Comparison of ENCODE assay signal across 16 cellular contexts in genomic region chr14:67003009-67003753, GRCh38.
A peak's percentile ranks its signal among the peaks of the same experiment; 100 is the strongest.
DNase-seq lines count a peak whose midpoint lies in the region; ATAC-seq, FAIRE-seq and TF ChIP-seq lines count a peak whose summit lies in the region.
"Had no signal": no experiment of that assay in that cellular context is flagged by ENCODE, and none has a peak within 500 bp of the region (broad histone marks: within the 10 kb centered on the region; RNA-seq: fewer than 3 reads in every experiment).

No MANE protein-coding gene starts in this region.

- H3F3A ChIP-seq in GM23248 (ENCODE audit: insufficient read depth): no peaks in the 10 kb centered on the region

- no peak overlapping the region for H2AFZ ChIP-seq in GM23248

- ATAC-seq in CD4-positive, CD25-positive, alpha-beta regulatory T cell (ENCODE audit: low read depth in 2 of 2): no peak
- no peak for ATAC-seq in naive thymus-derived CD8-positive, alpha-beta T cell
- no peak for ATAC-seq in aorta (ENCODE audit: low FRiP score)
- ATAC-seq: HCT116, HepG2 had no signal

- intact Hi-C loops in adrenal gland (cut with DNase I): no loop called here
- intact Hi-C loops in aorta (cut with DNase I): no loop called here
- intact Hi-C loops in activated T-helper 1 cell treated with anti-CD3 and anti-CD28 coated beads, Interleukin-12 subunit alpha, Interleukin-12 subunit beta, Interleukin-2, Interleukin-4 antibody, amounts not matched to agents 30 ng/mL and 10 ng/mL and 1 ng/mL, durations not matched to agents 14 hours and 24 hours and 36 hours (cut with micrococcal nuclease): loop anchor here (10.0 kb wide), 1 partner anchor 132 kb away; no protein-coding TSS in a partner anchor

- H3K4me1 Mint-ChIP-seq in CD4-positive, CD25-positive, alpha-beta regulatory T cell: peaks cover 2 to 17% (median 5%) of the 10 kb centered on the region in 4 donors
- H3K4me1 Mint-ChIP-seq in naive thymus-derived CD8-positive, alpha-beta T cell: no peaks in the 10 kb centered on the region
- peaks cover 13% of the 10 kb centered on the region for H3K4me1 Mint-ChIP-seq in activated T-helper 1 cell treated with anti-CD3 and anti-CD28 coated beads, Interleukin-12 subunit alpha, Interleukin-12 subunit beta, Interleukin-2, Interleukin-4 antibody, amounts not matched to agents 30 ng/mL and 10 ng/mL and 1 ng/mL, durations not matched to agents 14 hours and 24 hours and 36 hours (ENCODE audit: low read depth)

- H3K27ac ChIP-seq in CD4-positive, CD25-positive, alpha-beta regulatory T cell (ENCODE audit: insufficient read depth, low read length, poor library complexity, severe bottlenecking): no peak overlapping the region
- H3K27ac ChIP-seq in GM23248 (no peak overlapping the region), adrenal gland (no peak overlapping the region), aorta (ENCODE audit: low read depth in 1 of 2, low read length in 2 of 2) (no peak overlapping the region)
- H3K27ac ChIP-seq: BLaER1 treated with 17β-estradiol and CSF1 and Interleukin-3, amounts not matched to agents 10 nM and 100 nM had no signal

- peaks cover 8% of the 10 kb centered on the region for H3K36me3 Mint-ChIP-seq in CD4-positive, CD25-positive, alpha-beta regulatory T cell
- H3K36me3 Mint-ChIP-seq in naive thymus-derived CD8-positive, alpha-beta T cell: peaks cover 5 to 12% (median 6%) of the 10 kb centered on the region in 3 donors
- peaks cover 2% of the 10 kb centered on the region for H3K36me3 Mint-ChIP-seq in activated T-helper 1 cell treated with anti-CD3 and anti-CD28 coated beads, Interleukin-12 subunit alpha, Interleukin-12 subunit beta, Interleukin-2, Interleukin-4 antibody, amounts not matched to agents 30 ng/mL and 10 ng/mL and 1 ng/mL, durations not matched to agents 14 hours and 24 hours and 36 hours (ENCODE audit: low read depth)

- no peak for FAIRE-seq in bronchial epithelial cell (lab: Jason Lieb, UNC)
- FAIRE-seq: H54, HepG2 had no signal

- POLR2A ChIA-PET in naive thymus-derived CD8-positive, alpha-beta T cell (lab: Charles Lee): no interaction called here

- no peak overlapping the region for H3K9ac ChIP-seq in GM23248
- H3K9ac ChIP-seq: BLaER1 treated with 17β-estradiol and CSF1 and Interleukin-3, amounts not matched to agents 10 nM and 100 nM had no signal

- peak overlapping the region in 2 of 3 donors; percentile 37 to 67 for H3K27ac Mint-ChIP-seq in CD4-positive, CD25-positive, alpha-beta regulatory T cell
- H3K27ac Mint-ChIP-seq in naive thymus-derived CD8-positive, alpha-beta T cell: no peak overlapping the region
- no peak overlapping the region for H3K27ac Mint-ChIP-seq in activated T-helper 1 cell treated with anti-CD3 and anti-CD28 coated beads, Interleukin-12 subunit alpha, Interleukin-12 subunit beta, Interleukin-2, Interleukin-4 antibody, amounts not matched to agents 30 ng/mL and 10 ng/mL and 1 ng/mL, durations not matched to agents 14 hours and 24 hours and 36 hours
- H3K27ac Mint-ChIP-seq: CD4-positive, alpha-beta T cell had no signal

- H3K9me3 Mint-ChIP-seq in CD4-positive, CD25-positive, alpha-beta regulatory T cell: peaks cover 0 to 2% (median 0%) of the 10 kb centered on the region in 7 donors
- no peaks in the 10 kb centered on the region for H3K9me3 Mint-ChIP-seq in naive thymus-derived CD8-positive, alpha-beta T cell
- no peaks in the 10 kb centered on the region for H3K9me3 Mint-ChIP-seq in activated T-helper 1 cell treated with anti-CD3 and anti-CD28 coated beads, Interleukin-12 subunit alpha, Interleukin-12 subunit beta, Interleukin-2, Interleukin-4 antibody, amounts not matched to agents 30 ng/mL and 10 ng/mL and 1 ng/mL, durations not matched to agents 14 hours and 24 hours and 36 hours
- H3K9me3 Mint-ChIP-seq: CD4-positive, alpha-beta T cell had no signal

- TF ChIP-seq CTCF in bronchial epithelial cell (IDR thresholded peaks at IDR 0.05; ENCODE audit: insufficient read depth, low read length, severe bottlenecking) (no peak), adrenal gland (IDR thresholded peaks at IDR 0.05) (no peak)

- H3K27me3 Mint-ChIP-seq in CD4-positive, CD25-positive, alpha-beta regulatory T cell: no peaks in the 10 kb centered on the region
- no peaks in the 10 kb centered on the region for H3K27me3 Mint-ChIP-seq in naive thymus-derived CD8-positive, alpha-beta T cell
- no peaks in the 10 kb centered on the region for H3K27me3 Mint-ChIP-seq in activated T-helper 1 cell treated with anti-CD3 and anti-CD28 coated beads, Interleukin-12 subunit alpha, Interleukin-12 subunit beta, Interleukin-2, Interleukin-4 antibody, amounts not matched to agents 30 ng/mL and 10 ng/mL and 1 ng/mL, durations not matched to agents 14 hours and 24 hours and 36 hours (ENCODE audit: insufficient read depth)
- H3K27me3 Mint-ChIP-seq: CD4-positive, alpha-beta T cell had no signal

- no peaks in the 10 kb centered on the region for H3K4me1 ChIP-seq in CD4-positive, CD25-positive, alpha-beta regulatory T cell (ENCODE audit: control insufficient read depth, insufficient read depth, low read length, poor library complexity, severe bottlenecking)
- H3K4me1 ChIP-seq in GM23248 (ENCODE audit: insufficient read depth) (peaks cover 28% of the 10 kb centered on the region), adrenal gland (replicated peaks in 1 of 2) (no peaks in the 10 kb centered on the region), aorta (ENCODE audit: control insufficient read depth in 1 of 2, insufficient read depth in 2 of 2, low read length in 2 of 2) (no peaks in the 10 kb centered on the region)

- in situ Hi-C loops in GM23248 (cut with MboI): no loop called here

- no peaks in the 10 kb centered on the region for H3K9me3 ChIP-seq in CD4-positive, CD25-positive, alpha-beta regulatory T cell (ENCODE audit: control insufficient read depth in 2 of 2, low read length in 2 of 2)
- H3K9me3 ChIP-seq in GM23248 (ENCODE audit: low read depth) (no peaks in the 10 kb centered on the region), adrenal gland (replicated peaks in 1 of 3) (no peaks in the 10 kb centered on the region), aorta (ENCODE audit: control insufficient read depth, low read length) (no peaks in the 10 kb centered on the region)
- H3K9me3 ChIP-seq: BLaER1 treated with 17β-estradiol and CSF1 and Interleukin-3, amounts not matched to agents 10 nM and 100 nM had no signal

- H3K27me3 ChIP-seq in CD4-positive, CD25-positive, alpha-beta regulatory T cell (ENCODE audit: control insufficient read depth, insufficient read depth, low read length): no peaks in the 10 kb centered on the region
- no peaks in the 10 kb centered on the region for H3K27me3 ChIP-seq in GM23248 (replicated peaks; ENCODE audit: insufficient read depth)
- H3K27me3 ChIP-seq in bronchial epithelial cell (ENCODE audit: control insufficient read depth, insufficient read depth, low read length): no peaks in the 10 kb centered on the region
- H3K27me3 ChIP-seq in adrenal gland: no peaks in the 10 kb centered on the region
- H3K27me3 ChIP-seq in aorta (ENCODE audit: control insufficient read depth in 1 of 2, insufficient read depth in 2 of 2, low read length in 1 of 2): no peaks in the 10 kb centered on the region
- H3K27me3 ChIP-seq: BLaER1 treated with 17β-estradiol and CSF1 and Interleukin-3, amounts not matched to agents 10 nM and 100 nM had no signal

- no peaks in the 10 kb centered on the region for H4K20me1 ChIP-seq in GM23248 (ENCODE audit: insufficient read depth)
- H4K20me1 ChIP-seq: BLaER1 treated with 17β-estradiol and CSF1 and Interleukin-3, amounts not matched to agents 10 nM and 100 nM had no signal

- no peak for TF ChIP-seq POLR2A in adrenal gland (IDR thresholded peaks at IDR 0.05)

- no peaks in the 10 kb centered on the region for H3K79me2 ChIP-seq in GM23248 (ENCODE audit: insufficient read depth)

- no peak for DNase-seq in CD4-positive, CD25-positive, alpha-beta regulatory T cell
- peak; percentile 2 for DNase-seq in GM23248
- peak; percentile 7 for DNase-seq in M059J (ENCODE audit: low read depth)
- peak; percentile 2 for DNase-seq in bronchial epithelial cell (ENCODE audit: low read depth)
- DNase-seq in adrenal gland: no peak
- no peak for DNase-seq in naive thymus-derived CD8-positive, alpha-beta T cell
- no peak for DNase-seq in aorta
- no peak for DNase-seq in activated T-helper 1 cell treated with anti-CD3 and anti-CD28 coated beads, Interleukin-12 subunit alpha, Interleukin-12 subunit beta, Interleukin-2, Interleukin-4 antibody, amounts not matched to agents 30 ng/mL and 10 ng/mL and 1 ng/mL, durations not matched to agents 14 hours and 24 hours and 36 hours (ENCODE audit: low spot score)
- DNase-seq: 8988T; CD4-positive, alpha-beta T cell; DMS79; GF-D8 had no signal

- H3K9me2 ChIP-seq in GM23248 (ENCODE audit: insufficient read depth): no peaks in the 10 kb centered on the region

- peak overlapping the region; percentile 42 for H3K4me2 ChIP-seq in GM23248 (ENCODE audit: unreplicated experiment)
- H3K4me2 ChIP-seq: BLaER1 treated with 17β-estradiol and CSF1 and Interleukin-3, amounts not matched to agents 10 nM and 100 nM had no signal

- H3K36me3 ChIP-seq in CD4-positive, CD25-positive, alpha-beta regulatory T cell (ENCODE audit: control insufficient read depth, insufficient read depth, low read length): no peaks in the 10 kb centered on the region
- no peaks in the 10 kb centered on the region for H3K36me3 ChIP-seq in GM23248 (ENCODE audit: low read depth)
- no peaks in the 10 kb centered on the region for H3K36me3 ChIP-seq in bronchial epithelial cell (ENCODE audit: control insufficient read depth, insufficient read depth, low read length)
- H3K36me3 ChIP-seq in adrenal gland (replicated peaks in 1 of 2): no peaks in the 10 kb centered on the region
- no peaks in the 10 kb centered on the region for H3K36me3 ChIP-seq in aorta (ENCODE audit: control insufficient read depth in 1 of 2, insufficient read depth in 2 of 2, low read length in 1 of 2)
- H3K36me3 ChIP-seq: BLaER1 treated with 17β-estradiol and CSF1 and Interleukin-3, amounts not matched to agents 10 nM and 100 nM had no signal

- H3K4me3 ChIP-seq in CD4-positive, CD25-positive, alpha-beta regulatory T cell (ENCODE audit: low read depth, low read length): no peak overlapping the region
- H3K4me3 ChIP-seq in GM23248 (no peak overlapping the region), bronchial epithelial cell (ENCODE audit: low read depth, low read length) (no peak overlapping the region), adrenal gland (no peak overlapping the region), aorta (ENCODE audit: low read length in 2 of 2) (no peak overlapping the region)
- H3K4me3 ChIP-seq: BLaER1 treated with 17β-estradiol and CSF1 and Interleukin-3, amounts not matched to agents 10 nM and 100 nM had no signal

- H3K4me3 Mint-ChIP-seq in CD4-positive, CD25-positive, alpha-beta regulatory T cell: no peak overlapping the region
- no peak overlapping the region for H3K4me3 Mint-ChIP-seq in naive thymus-derived CD8-positive, alpha-beta T cell
- H3K4me3 Mint-ChIP-seq in activated T-helper 1 cell treated with anti-CD3 and anti-CD28 coated beads, Interleukin-12 subunit alpha, Interleukin-12 subunit beta, Interleukin-2, Interleukin-4 antibody, amounts not matched to agents 30 ng/mL and 10 ng/mL and 1 ng/mL, durations not matched to agents 14 hours and 24 hours and 36 hours: no peak overlapping the region
- H3K4me3 Mint-ChIP-seq: CD4-positive, alpha-beta T cell had no signal

Comparison
In these comparisons a context has a peak if more than half of its experiments do, and no peak if none do; other contexts are left out.
1. DNase-seq: peak in GM23248 (single experiment), M059J (single experiment) and bronchial epithelial cell (single experiment); none in CD4-positive, CD25-positive, alpha-beta regulatory T cell (0 of 3), adrenal gland (0 of 7), naive thymus-derived CD8-positive, alpha-beta T cell (0 of 10), aorta (0 of 2) and activated T-helper 1 cell treated with anti-CD3 and anti-CD28 coated beads, Interleukin-12 subunit alpha, Interleukin-12 subunit beta, Interleukin-2, Interleukin-4 antibody, amounts not matched to agents 30 ng/mL and 10 ng/mL and 1 ng/mL, durations not matched to agents 14 hours and 24 hours and 36 hours (single experiment).
2. H3K27ac Mint-ChIP-seq: peak in CD4-positive, CD25-positive, alpha-beta regulatory T cell (2 of 3); none in naive thymus-derived CD8-positive, alpha-beta T cell (0 of 10) and activated T-helper 1 cell treated with anti-CD3 and anti-CD28 coated beads, Interleukin-12 subunit alpha, Interleukin-12 subunit beta, Interleukin-2, Interleukin-4 antibody, amounts not matched to agents 30 ng/mL and 10 ng/mL and 1 ng/mL, durations not matched to agents 14 hours and 24 hours and 36 hours (single experiment).